In the genomic region with DNA sequence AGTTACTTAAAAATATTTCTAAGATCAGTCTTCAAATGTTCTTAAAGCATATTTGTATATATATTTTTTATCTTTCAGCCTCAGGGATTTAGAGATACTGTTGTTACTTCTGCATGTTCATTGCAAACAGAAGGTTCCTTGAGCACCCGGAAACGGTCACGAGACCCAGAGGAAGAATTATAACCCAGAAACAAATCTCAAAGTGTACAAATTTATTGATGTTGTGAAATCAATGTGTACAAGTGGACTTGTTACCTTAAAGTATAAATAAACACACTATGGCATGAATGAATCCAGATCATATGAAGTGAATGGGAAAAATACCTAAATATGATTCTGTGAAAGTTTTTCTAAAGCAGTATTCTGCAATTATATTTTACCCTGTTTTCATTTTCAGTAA, we compare ENCODE assay signal across 11 cellular contexts. TPM values are rescaled to one million over a fixed set of nuclear protein-coding genes. Genes with fewer than 3 reads are reported as not detected.
"Had no signal": no experiment of that assay in that cellular context is flagged by ENCODE, and none has a peak within 500 bp of the region (broad histone marks: within the 10 kb centered on the region; RNA-seq: fewer than 3 reads in every experiment).

No MANE protein-coding gene starts in this region.

- H3K36me3 ChIP-seq: HAP-1 had no signal

- ATAC-seq: GM23338, HCT116 had no signal

- H3K4me1 Mint-ChIP-seq: GM23338, H9 had no signal

- H3K9me3 Mint-ChIP-seq: GM23338, H9, HFFc6 had no signal

- H3K4me3 ChIP-seq: GM23248, GM23338, HAP-1 had no signal

- H3K4me3 Mint-ChIP-seq: GM23338, H9, HFFc6 had no signal

- FAIRE-seq: H1 had no signal

- H3K27ac Mint-ChIP-seq: H9, HFFc6 had no signal

- DNase-seq: GM23248, GOT3, H7, H9, HCEC 1CT, HFFc6 had no signal

- H3K9me3 ChIP-seq: HAP-1 had no signal

- H3K27ac ChIP-seq: GM23248 had no signal

RNA-seq across cellular contexts. Expression of gene PPM1E, which starts 21.6 kb away (rescaled TPM):
- total RNA-seq: GM23248, HFFc6 had no signal

RNA-seq across cellular contexts. Expression of gene TEX14, which starts 42.2 kb away (rescaled TPM):
- total RNA-seq: GM23248, H4 had no signal
